Comparison of ENCODE assay signal across 1 cellular context in genomic region chr6:977226-977625, GRCh38.
A peak's percentile ranks its signal among the peaks of the same experiment; 100 is the strongest.
DNase-seq lines count a peak whose midpoint lies in the region; ATAC-seq, FAIRE-seq and TF ChIP-seq lines count a peak whose summit lies in the region.
"Not testable (repeated sequence)": the region's sequence is repeated elsewhere in the genome, so short reads cannot be mapped to it uniquely, and the experiment has no call there.

No MANE protein-coding gene starts in this region.

- not testable (repeated sequence) for TF ChIP-seq EP300 in HepG2 (IDR thresholded peaks at IDR 0.05; ENCODE audit: low read depth in 2 of 2, low read length in 2 of 2); HepG2 (CRISPR knock-in tag; IDR thresholded peaks at IDR 0.05; ENCODE audit: borderline replicate concordance)

- not testable (repeated sequence) for TF ChIP-seq POLR2A in HepG2 (IDR thresholded peaks at IDR 0.05; ENCODE audit: insufficient read depth in 1 of 2, low read depth in 2 of 2, low read length in 2 of 2)

- CTCF ChIA-PET in HepG2 (lab: Yijun Ruan, JAX; ENCODE audit: low intra/inter-chr PET ratio, low total read pairs), result not testable (repeated sequence)

- not testable (repeated sequence) for H3K4me2 ChIP-seq in HepG2 (ENCODE audit: low read depth, low read length)

- in situ Hi-C loops in HepG2 (cut with HindIII; ENCODE audit: extremely low pct_ligation_motif_present, low pct_unique_long_range_greater_than_20kb), result not testable (repeated sequence)

- not testable (repeated sequence) for H3K9ac ChIP-seq in HepG2 (ENCODE audit: insufficient read depth, low read depth, low read length)

- DNase-seq in HepG2 (ENCODE audit: low spot score), result not testable (repeated sequence)

- FAIRE-seq in HepG2 (lab: Jason Lieb, UNC), result not testable (repeated sequence)

- H3K27me3 ChIP-seq in HepG2 (ENCODE audit: control insufficient read depth in 1 of 2, insufficient read depth in 2 of 2, low read length in 2 of 2), result not testable (repeated sequence)

- not testable (repeated sequence) for BruUV-seq in HepG2 (replicated peaks; lab: Mats Ljungman, UMichigan)

- not testable (repeated sequence) for H3K27ac ChIP-seq in HepG2 (ENCODE audit: extremely low read length, insufficient read depth, low read length)

- ATAC-seq in HepG2, result not testable (repeated sequence)

- H3K4me1 ChIP-seq in HepG2 (ENCODE audit: insufficient read depth, low read length), result peaks cover 39% of the 10 kb centered on the region

- TF ChIP-seq RAD21 in HepG2 (CRISPR knock-in tag; IDR thresholded peaks at IDR 0.05), result not testable (repeated sequence)

- H3K9me3 ChIP-seq in HepG2 (ENCODE audit: low read length), result peaks cover 24% of the 10 kb centered on the region

- TF ChIP-seq CTCF in HepG2 (CRISPR knock-in tag; IDR thresholded peaks at IDR 0.05), result not testable (repeated sequence)

- not testable (repeated sequence) for H4K20me1 ChIP-seq in HepG2 (ENCODE audit: insufficient read depth, low read length)

- H3K36me3 ChIP-seq in HepG2 (replicated peaks in 1 of 2; ENCODE audit: control insufficient read depth in 1 of 2, insufficient read depth in 2 of 2, low read length in 2 of 2), result not testable (repeated sequence)

- not testable (repeated sequence) for H3K79me2 ChIP-seq in HepG2 (ENCODE audit: insufficient read depth, low read length)

- intact Hi-C loops in HepG2 (cut with micrococcal nuclease; ENCODE audit: unreplicated experiment), result not testable (repeated sequence)

- H2AFZ ChIP-seq in HepG2 (ENCODE audit: low read length), result not testable (repeated sequence)

- POLR2A ChIA-PET in HepG2 (lab: Yijun Ruan, JAX), result not testable (repeated sequence)

- not testable (repeated sequence) for H3K4me3 ChIP-seq in HepG2 (replicated peaks in 1 of 3; ENCODE audit: insufficient read depth in 1 of 3, low read depth in 2 of 3, low read length in 3 of 3)

TF ChIP-seq in HepG2, 621 proteins besides CTCF, POLR2A, EP300 and RAD21:
- not testable (repeated sequence) for TF ChIP-seq SOX13 (IDR thresholded peaks at IDR 0.05)
- TF ChIP-seq SOX13 (CRISPR knock-in tag; conservative IDR thresholded peaks at IDR 0.05 in 1 of 2, IDR thresholded peaks at IDR 0.05 in 1 of 2), result peak in 1 of 2 experiments; percentile 77; a peak in 2 of 4 replicates
- TF ChIP-seq SOX5 (CRISPR knock-in tag; IDR thresholded peaks at IDR 0.05; ENCODE audit: borderline replicate concordance), result peak; percentile 60; the same call in 1 of the 2 replicates
TF ChIP-seq in HepG2: peak in this region for 2; not testable (repeated sequence) for 619.
